Comparison of ENCODE assay signal across 8 cellular contexts in the genomic region with DNA sequence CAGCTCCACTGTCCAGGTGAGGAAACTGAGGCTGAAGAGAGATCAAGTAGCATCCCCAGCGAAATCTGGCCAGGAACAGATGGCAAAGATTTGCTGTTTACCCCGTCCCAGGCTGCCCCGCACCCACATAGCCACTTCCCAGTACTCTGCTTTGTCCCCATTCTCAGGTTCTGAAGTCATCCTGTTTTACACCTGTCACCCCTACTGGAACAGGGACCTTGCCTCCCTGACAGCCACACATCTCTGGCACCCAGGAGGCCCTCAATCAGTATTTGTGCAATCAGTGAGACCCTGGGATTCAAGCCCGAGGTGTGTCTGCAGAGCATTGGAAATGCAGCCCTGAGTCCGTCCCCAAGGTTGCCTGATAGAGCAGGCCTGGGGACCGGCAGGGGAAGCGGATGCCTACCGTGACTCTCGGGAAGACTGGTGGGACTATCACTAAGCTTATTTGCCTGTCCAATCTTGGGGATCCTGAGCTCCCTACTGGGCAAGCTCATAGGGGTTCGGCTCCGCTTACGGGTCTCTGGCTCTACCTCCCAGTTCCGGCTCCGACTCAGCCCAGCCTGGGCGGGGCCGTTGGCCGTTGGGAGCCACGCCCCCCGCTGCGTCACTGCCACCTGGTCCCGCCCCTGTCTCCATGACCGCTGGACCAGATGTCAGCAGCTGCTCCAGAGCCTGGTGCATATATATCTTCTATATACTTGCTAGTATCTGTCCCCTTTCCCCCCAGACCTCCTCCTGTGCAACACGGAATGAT. TPM values are rescaled to one million over a fixed set of nuclear protein-coding genes. Genes with fewer than 3 reads are reported as not detected.
DNase-seq lines count a peak whose midpoint lies in the region; ATAC-seq and TF ChIP-seq lines count a peak whose summit lies in the region.

No MANE protein-coding gene starts in this region.

- peak; percentile 75 to 88 for ATAC-seq in CD4-positive, CD25-positive, alpha-beta regulatory T cell (ENCODE audit: low read depth in 2 of 2)
- ATAC-seq in left cardiac atrium = peak; percentile 69 to 84
- ATAC-seq in upper lobe of right lung = peak; percentile 87

- H3K36me3 Mint-ChIP-seq in CD4-positive, CD25-positive, alpha-beta regulatory T cell = peaks cover 5% of the 10 kb centered on the region

- H3K4me1 Mint-ChIP-seq in CD4-positive, CD25-positive, alpha-beta regulatory T cell = peaks cover 0 to 29% (median 17%) of the 10 kb centered on the region in 4 donors

- no peaks in the 10 kb centered on the region for H3K27me3 Mint-ChIP-seq in CD4-positive, CD25-positive, alpha-beta regulatory T cell

- peak overlapping the region; percentile 73 to 83 (median 80) for H3K4me3 Mint-ChIP-seq in CD4-positive, CD25-positive, alpha-beta regulatory T cell

- intact Hi-C loops in adrenal gland (cut with DNase I) (no loop called here), left cardiac atrium (cut with DNase I) (no loop called here), posterior cingulate gyrus (cut with DNase I) (no loop called here), upper lobe of right lung (cut with DNase I) (no loop called here)

- TF ChIP-seq POLR2A in adrenal gland (IDR thresholded peaks at IDR 0.05) = peak in 1 of 2 donors; percentile 46

- DNase-seq in CD4-positive, CD25-positive, alpha-beta regulatory T cell = peak; percentile 77 to 78 (median 77)
- peak; percentile 87 for DNase-seq in GM20000 (ENCODE audit: low spot score)
- DNase-seq in T-helper 1 cell = peak; percentile 71 to 83 (median 77)
- peak; percentile 73 to 95 (median 89) for DNase-seq in adrenal gland
- DNase-seq in left cardiac atrium = peak; percentile 89
- peak; percentile 69 to 98 (median 86) for DNase-seq in posterior cingulate gyrus
- DNase-seq in upper lobe of right lung = peak; percentile 94

- no peaks in the 10 kb centered on the region for H3K27me3 ChIP-seq in CD4-positive, CD25-positive, alpha-beta regulatory T cell (ENCODE audit: control insufficient read depth, insufficient read depth, low read length)
- H3K27me3 ChIP-seq in HUES64 (ENCODE audit: insufficient read depth, low read length) (peaks cover 9% of the 10 kb centered on the region; the same call in 1 of the 2 replicates), adrenal gland (no peaks in the 10 kb centered on the region), upper lobe of right lung (no peaks in the 10 kb centered on the region)

- H3K27ac Mint-ChIP-seq in CD4-positive, CD25-positive, alpha-beta regulatory T cell = peak overlapping the region in 2 of 3 donors; percentile 64 to 83

- TF ChIP-seq CTCF in GM20000 (IDR thresholded peaks at IDR 0.05; ENCODE audit: extremely low read depth, missing control alignments) (no peak), adrenal gland (IDR thresholded peaks at IDR 0.05) (no peak), upper lobe of right lung (IDR thresholded peaks at IDR 0.05) (no peak)

- H3K4me1 ChIP-seq in CD4-positive, CD25-positive, alpha-beta regulatory T cell (ENCODE audit: control insufficient read depth, insufficient read depth, low read length, poor library complexity, severe bottlenecking) = peaks cover 24% of the 10 kb centered on the region
- 0 out of 2 replicates have a peak, but pooled peaks cover 8% of the 10 kb centered on the region for H3K4me1 ChIP-seq in HUES64 (ENCODE audit: insufficient read depth, low read length)
- peaks cover 4 to 17% of the 10 kb centered on the region in 2 donors for H3K4me1 ChIP-seq in adrenal gland (replicated peaks in 1 of 2)
- H3K4me1 ChIP-seq in upper lobe of right lung = peaks cover 16% of the 10 kb centered on the region

- H3K27ac ChIP-seq in CD4-positive, CD25-positive, alpha-beta regulatory T cell (ENCODE audit: insufficient read depth, low read length, poor library complexity, severe bottlenecking) = no peak overlapping the region
- H3K27ac ChIP-seq in HUES64 (ENCODE audit: low read depth, low read length) = no peak overlapping the region
- peak overlapping the region in 3 of 5 donors; percentile 6 to 77 (median 39) for H3K27ac ChIP-seq in adrenal gland
- H3K27ac ChIP-seq in upper lobe of right lung = peak overlapping the region; percentile 81

- H3K36me3 ChIP-seq in CD4-positive, CD25-positive, alpha-beta regulatory T cell (ENCODE audit: control insufficient read depth, insufficient read depth, low read length) = no peaks in the 10 kb centered on the region
- H3K36me3 ChIP-seq in HUES64 (ENCODE audit: insufficient read depth, low read length) = peaks cover 1% of the 10 kb centered on the region; the same call in 1 of the 2 replicates
- H3K36me3 ChIP-seq in adrenal gland (replicated peaks in 1 of 2) = no peaks in the 10 kb centered on the region
- H3K36me3 ChIP-seq in upper lobe of right lung = no peaks in the 10 kb centered on the region

- 8% methylated on average over 22 of the region's 23 CpGs for WGBS in HUES64
- WGBS in adrenal gland, 4 donors = 5 to 13% (median 6%) methylated on average over 6 to 23 of the region's 23 CpGs

- peaks cover 0 to 2% (median 0%) of the 10 kb centered on the region in 7 donors for H3K9me3 Mint-ChIP-seq in CD4-positive, CD25-positive, alpha-beta regulatory T cell

- peak overlapping the region; percentile 72 for H3K4me3 ChIP-seq in CD4-positive, CD25-positive, alpha-beta regulatory T cell (ENCODE audit: low read depth, low read length)
- peak overlapping the region; percentile 66 for H3K4me3 ChIP-seq in HUES64 (ENCODE audit: low read length)
- peak overlapping the region in 3 of 4 donors; percentile 7 to 69 (median 30) for H3K4me3 ChIP-seq in adrenal gland
- peak overlapping the region; percentile 59 for H3K4me3 ChIP-seq in upper lobe of right lung

- H3K9ac ChIP-seq in HUES64 (ENCODE audit: low read depth, low read length) = peak overlapping the region; percentile 69

- H3K9me3 ChIP-seq in CD4-positive, CD25-positive, alpha-beta regulatory T cell (ENCODE audit: control insufficient read depth in 2 of 2, low read length in 2 of 2) = no peaks in the 10 kb centered on the region
- H3K9me3 ChIP-seq in HUES64 (ENCODE audit: insufficient read depth, low read depth, low read length) (no peaks in the 10 kb centered on the region), adrenal gland (replicated peaks in 1 of 3) (no peaks in the 10 kb centered on the region), upper lobe of right lung (no peaks in the 10 kb centered on the region)

RNA-seq across cellular contexts. Expression of gene FANCD2, which starts 17.5 kb away (rescaled TPM):
- total RNA-seq in CD4-positive, CD25-positive, alpha-beta regulatory T cell = 18.5 TPM
- polyA plus RNA-seq in CD4-positive, CD25-positive, alpha-beta regulatory T cell = 10 to 100 TPM in 2 of 4 donors, 1 to 10 TPM in 2; 4.5 to 62.8 (median 8.3) TPM
- 53.9 TPM for polyA plus RNA-seq in HUES64 (2013, experiment 1 of 2)
- polyA plus RNA-seq in HUES64 (2013, experiment 2 of 2) = 62.1 TPM
- 1 to 10 TPM in 6 of 8 donors, under 1 TPM in 2; 0.48 to 6.9 (median 2.4) TPM for total RNA-seq in adrenal gland
- 1 to 10 TPM; 1.2 to 3.8 (median 2.5) TPM for polyA plus RNA-seq in adrenal gland
- total RNA-seq in left cardiac atrium = 1 to 10 TPM in 1 of 2 donors, under 1 TPM in 1; 0.71 to 1.8 TPM
- total RNA-seq in upper lobe of right lung = 5.3 TPM

RNA-seq across cellular contexts. Expression of gene EMC3, which starts 22.1 kb away (rescaled TPM):
- 57.2 TPM for total RNA-seq in CD4-positive, CD25-positive, alpha-beta regulatory T cell
- polyA plus RNA-seq in CD4-positive, CD25-positive, alpha-beta regulatory T cell = 10 to 100 TPM; 56.9 to 88.2 (median 74.4) TPM
- polyA plus RNA-seq in HUES64 (2013, experiment 1 of 2) = 48.2 TPM
- 46.2 TPM for polyA plus RNA-seq in HUES64 (2013, experiment 2 of 2)
- total RNA-seq in adrenal gland (100 to 1,000 TPM in 5 of 8 donors, 10 to 100 TPM in 3; 49.9 to 127 (median 107) TPM), left cardiac atrium (10 to 100 TPM; 80.0 to 86.7 TPM), upper lobe of right lung (79.4 TPM)
- 100 to 1,000 TPM in 1 of 3 donors, 10 to 100 TPM in 2; 11.3 to 191 (median 37.6) TPM for polyA plus RNA-seq in adrenal gland

RNA-seq across cellular contexts. Expression of gene PRRT3, which starts 56.6 kb away (rescaled TPM):
- total RNA-seq in CD4-positive, CD25-positive, alpha-beta regulatory T cell = 4.7 TPM
- 1 to 10 TPM; 3.0 to 4.3 (median 4.2) TPM for polyA plus RNA-seq in CD4-positive, CD25-positive, alpha-beta regulatory T cell
- 6.4 TPM for polyA plus RNA-seq in HUES64 (2013, experiment 1 of 2)
- 7.5 TPM for polyA plus RNA-seq in HUES64 (2013, experiment 2 of 2)
- total RNA-seq in adrenal gland = 1 to 10 TPM in 7 of 8 donors, under 1 TPM in 1; 0.30 to 6.4 (median 3.8) TPM
- polyA plus RNA-seq in adrenal gland = 1 to 10 TPM; 2.2 to 2.9 (median 2.5) TPM
- 1 to 10 TPM in 1 of 2 donors, under 1 TPM in 1; 0.97 to 1.4 TPM for total RNA-seq in left cardiac atrium
- 1.4 TPM for total RNA-seq in upper lobe of right lung

Comparison
In these comparisons a context has a peak if more than half of its experiments do, and no peak if none do; other contexts are left out.
1. H3K27ac ChIP-seq: peak in adrenal gland (3 of 5) and upper lobe of right lung (single experiment); none in CD4-positive, CD25-positive, alpha-beta regulatory T cell (single experiment) and HUES64 (single experiment).
2. Peak in every context shown above with its lines, with median percentiles within 50 percentile points of each other: ATAC-seq, DNase-seq and H3K4me3 ChIP-seq.